14 cellular contexts compared by ENCODE assay signal in genomic region chr4:182924497-182924896, GRCh38. TPM values are rescaled to one million over a fixed set of nuclear protein-coding genes. Genes with fewer than 3 reads are reported as not detected.
DNase-seq lines count a peak whose midpoint lies in the region; ATAC-seq and TF ChIP-seq lines count a peak whose summit lies in the region.
"Had no signal": no experiment of that assay in that cellular context is flagged by ENCODE, and none has a peak within 500 bp of the region (broad histone marks: within the 10 kb centered on the region; RNA-seq: fewer than 3 reads in every experiment).

No MANE protein-coding gene starts in this region.

- H2AFZ ChIP-seq in OCI-LY3 (ENCODE audit: low read depth, low read length) (0 out of 2 replicates have a peak overlapping the region, but pooled peaks have one; percentile 69), fibroblast of lung (ENCODE audit: low read length) (no peak overlapping the region), MM.1S (ENCODE audit: low read length) (no peak overlapping the region)
- H2AFZ ChIP-seq: GM23338 had no signal

- no peaks in the 10 kb centered on the region for H3K9me2 ChIP-seq in MM.1S (replicated peaks; ENCODE audit: insufficient read depth, low read length)

- CTCF ChIA-PET in HEK293 (lab: Yijun Ruan, JAX), result interaction anchor here (0.6 to 1.9 kb wide), 10 partner anchors 9 to 751 kb away, joined by 3 to 12 read pairs (median 3); partner anchors contain the start of gene DCTD

- peak; percentile 11 for ATAC-seq in aorta (ENCODE audit: low FRiP score)

- peak; percentile 45 to 77 for DNase-seq in fibroblast of lung (ENCODE audit: low read depth in 2 of 2)
- DNase-seq in aorta, result no peak
- no peak for DNase-seq in NCI-H345 (lab: John Stamatoyannopoulos, UW)
- no peak for DNase-seq in MM.1S
- DNase-seq in activated T-cell treated with anti-CD3 and anti-CD28 coated beads for 4 hours, result no peak
- DNase-seq: NCI-H446 treated with DMSO at 0.1 percent for 48 hours, SIG-M5 had no signal

- no peaks in the 10 kb centered on the region for H3F3A ChIP-seq in MM.1S (ENCODE audit: insufficient read depth, low read length)

- WGBS in aorta, 2 donors, result 94% methylated on average over 7 of the region's 7 CpGs

- no peaks in the 10 kb centered on the region for H3K79me2 ChIP-seq in OCI-LY3 (ENCODE audit: low read length)
- no peaks in the 10 kb centered on the region for H3K79me2 ChIP-seq in fibroblast of lung (ENCODE audit: control insufficient read depth, insufficient read depth, low read length)
- no peaks in the 10 kb centered on the region for H3K79me2 ChIP-seq in MM.1S (ENCODE audit: low read length)

- H3K4me3 ChIP-seq in HEK293 (ENCODE audit: low read depth, low read length) (no peak overlapping the region), OCI-LY3 (ENCODE audit: low read length) (no peak overlapping the region), fibroblast of lung (replicated peaks in 1 of 4; ENCODE audit: control extremely low read depth in 1 of 4, insufficient read depth in 1 of 4, low read depth in 3 of 4, low read length in 4 of 4) (no peak overlapping the region), aorta (ENCODE audit: low read length in 2 of 2) (no peak overlapping the region), MM.1S (ENCODE audit: low read length) (no peak overlapping the region)
- H3K4me3 ChIP-seq: A549, GM12878, GM23338, Peyer's patch, SK-N-MC had no signal

- H3K27ac ChIP-seq in HEK293 (ENCODE audit: extremely low read depth, low read depth, low read length), result no peak overlapping the region
- H3K27ac ChIP-seq in OCI-LY3 (ENCODE audit: low read length), result no peak overlapping the region
- H3K27ac ChIP-seq in fibroblast of lung (ENCODE audit: insufficient read depth, low read length), result no peak overlapping the region
- no peak overlapping the region for H3K27ac ChIP-seq in aorta (ENCODE audit: low read depth in 1 of 2, low read length in 2 of 2)
- no peak overlapping the region for H3K27ac ChIP-seq in MM.1S (ENCODE audit: low read length)
- H3K27ac ChIP-seq: A549, Peyer's patch, SK-N-MC had no signal

- no peak overlapping the region for H3K4me2 ChIP-seq in OCI-LY3 (ENCODE audit: low read length)
- H3K4me2 ChIP-seq in fibroblast of lung (ENCODE audit: extremely low read depth, insufficient read depth, low read length), result no peak overlapping the region
- H3K4me2 ChIP-seq in MM.1S (ENCODE audit: low read depth, low read length), result no peak overlapping the region
- H3K4me2 ChIP-seq: A549, GM23338 had no signal

- H3K36me3 ChIP-seq in HEK293 (ENCODE audit: control insufficient read depth in 2 of 2, insufficient read depth in 1 of 2, low read length in 2 of 2), result no peaks in the 10 kb centered on the region
- no peaks in the 10 kb centered on the region for H3K36me3 ChIP-seq in OCI-LY3 (replicated peaks; ENCODE audit: low read depth, low read length)
- H3K36me3 ChIP-seq in fibroblast of lung (ENCODE audit: control insufficient read depth, insufficient read depth, low read length), result no peaks in the 10 kb centered on the region
- no peaks in the 10 kb centered on the region for H3K36me3 ChIP-seq in aorta (ENCODE audit: control insufficient read depth in 1 of 2, insufficient read depth in 2 of 2, low read length in 1 of 2)
- H3K36me3 ChIP-seq in MM.1S (replicated peaks; ENCODE audit: insufficient read depth, low read length), result no peaks in the 10 kb centered on the region
- H3K36me3 ChIP-seq: Peyer's patch had no signal

- no peaks in the 10 kb centered on the region for H3K9me3 ChIP-seq in HEK293 (ENCODE audit: control insufficient read depth, insufficient read depth, low read depth, low read length)
- no peaks in the 10 kb centered on the region for H3K9me3 ChIP-seq in OCI-LY3 (ENCODE audit: insufficient read depth, low read length)
- H3K9me3 ChIP-seq in fibroblast of lung (ENCODE audit: control insufficient read depth, insufficient read depth, low read depth, low read length), result no peaks in the 10 kb centered on the region
- H3K9me3 ChIP-seq in aorta (ENCODE audit: control insufficient read depth, low read length), result no peaks in the 10 kb centered on the region
- no peaks in the 10 kb centered on the region for H3K9me3 ChIP-seq in MM.1S (replicated peaks; ENCODE audit: insufficient read depth, low read length)
- H3K9me3 ChIP-seq: A549, Peyer's patch had no signal

- H3K27me3 ChIP-seq in OCI-LY3 (ENCODE audit: low read depth, low read length) (no peaks in the 10 kb centered on the region), fibroblast of lung (ENCODE audit: control insufficient read depth, insufficient read depth, low read length) (no peaks in the 10 kb centered on the region), aorta (ENCODE audit: control insufficient read depth in 1 of 2, insufficient read depth in 2 of 2, low read length in 1 of 2) (no peaks in the 10 kb centered on the region), MM.1S (replicated peaks; ENCODE audit: insufficient read depth, low read length) (no peaks in the 10 kb centered on the region)
- H3K27me3 ChIP-seq: Peyer's patch had no signal

- H3K9ac ChIP-seq in OCI-LY3 (ENCODE audit: low read length) (no peak overlapping the region), fibroblast of lung (ENCODE audit: insufficient read depth, low read length) (no peak overlapping the region), MM.1S (ENCODE audit: low read length) (no peak overlapping the region)

- TF ChIP-seq CTCF in HEK293 (tag by site-specific recombination; IDR thresholded peaks at IDR 0.05) (no peak), OCI-LY3 (IDR thresholded peaks at IDR 0.05; ENCODE audit: low read depth, low read length) (no peak), fibroblast of lung (conservative IDR thresholded peaks at IDR 0.05 in 1 of 2, IDR thresholded peaks at IDR 0.05 in 1 of 2; ENCODE audit: low read depth in 1 of 2, low read length in 2 of 2) (no peak), MM.1S (IDR thresholded peaks at IDR 0.05; ENCODE audit: low read length) (no peak)

- POLR2A ChIA-PET in HEK293 (lab: Yijun Ruan, JAX), result no interaction called here

- H4K20me1 ChIP-seq in OCI-LY3 (ENCODE audit: insufficient read depth, low read length) (no peaks in the 10 kb centered on the region), fibroblast of lung (ENCODE audit: control insufficient read depth, extremely low read depth, insufficient read depth, low read length) (no peaks in the 10 kb centered on the region), MM.1S (ENCODE audit: insufficient read depth, low read length) (no peaks in the 10 kb centered on the region)

- intact Hi-C loops in aorta (cut with DNase I), result no loop called here

- H3K4me1 ChIP-seq in HEK293 (ENCODE audit: control insufficient read depth, insufficient read depth, low read length) (no peaks in the 10 kb centered on the region), OCI-LY3 (ENCODE audit: low read length) (peaks cover 9% of the 10 kb centered on the region), fibroblast of lung (ENCODE audit: control insufficient read depth, extremely low read depth, insufficient read depth, low read length) (peaks cover 6% of the 10 kb centered on the region), aorta (ENCODE audit: control insufficient read depth in 1 of 2, insufficient read depth in 2 of 2, low read length in 2 of 2) (no peaks in the 10 kb centered on the region), MM.1S (ENCODE audit: low read length) (peaks cover 6% of the 10 kb centered on the region)

TF ChIP-seq in HEK293, 187 proteins besides CTCF, POLR2A, EP300 and RAD21:
- TF ChIP-seq SCRT2 (tag by site-specific recombination; IDR thresholded peaks at IDR 0.05) (peak; percentile 48; the same call in 1 of the 2 replicates), ZNF747 (tag by site-specific recombination; IDR thresholded peaks at IDR 0.05) (no peak)
TF ChIP-seq in HEK293: peak in this region for 1.

RNA-seq across cellular contexts. Expression of gene DCTD, which starts 7.3 kb away (rescaled TPM):
- total RNA-seq in fibroblast of lung, result 70.4 and 88.8 TPM in 2 replicates
- polyA plus RNA-seq in fibroblast of lung, result 140 and 182 TPM in 2 replicates
- polyA plus RNA-seq in fibroblast of lung (2012), result 126 and 152 TPM in 2 replicates
- 58.8 and 65.1 TPM in 2 replicates for polyA minus RNA-seq in fibroblast of lung (ENCODE audit: low replicate concordance)
- 10 to 100 TPM; 73.6 to 78.4 TPM for total RNA-seq in aorta
- polyA plus RNA-seq in aorta, result 10 to 100 TPM; 65.1 to 72.0 TPM

Comparison
In these comparisons a context has a peak if more than half of its experiments do, and no peak if none do; other contexts are left out.
1. DNase-seq: peak in fibroblast of lung (2 of 2); none in aorta (0 of 2), NCI-H345 (single experiment), MM.1S (single experiment) and activated T-cell treated with anti-CD3 and anti-CD28 coated beads for 4 hours (single experiment).